In genomic region chr21:36384885-36385232, GRCh38 we compare ENCODE assay signal across 8 cellular contexts. TPM values are rescaled to one million over a fixed set of nuclear protein-coding genes. Genes with fewer than 3 reads are reported as not detected.
A peak's percentile ranks its signal among the peaks of the same experiment; 100 is the strongest.
DNase-seq lines count a peak whose midpoint lies in the region; ATAC-seq, FAIRE-seq and TF ChIP-seq lines count a peak whose summit lies in the region.

No MANE protein-coding gene starts in this region.

- H2AFZ ChIP-seq in K562 (ENCODE audit: low read depth, low read length) = peak overlapping the region; percentile 79
- H2AFZ ChIP-seq in neuronal stem cell (ENCODE audit: low read length) = peak overlapping the region; percentile 93

- no peak for DNase-seq in GM12864 (ENCODE audit: low read depth)
- DNase-seq in K562 (ENCODE audit: extremely low read depth in 1 of 4, low spot score in 3 of 4) = peak in 1 of 4 experiments; percentile 30
- no peak for DNase-seq in neuronal stem cell (ENCODE audit: low spot score)
- DNase-seq in stimulated activated naive CD4-positive, alpha-beta T cell treated with Interleukin-2 at 50 U/mL for 16 hours (lab: John Stamatoyannopoulos, UW) = no peak
- DNase-seq in NCI-H1694 treated with DMSO at 0.1 percent for 48 hours (lab: John Stamatoyannopoulos, UW) = no peak
- no peak for DNase-seq in DMS153 (lab: John Stamatoyannopoulos, UW)
- no peak for DNase-seq in NCI-H524 (lab: John Stamatoyannopoulos, UW)

- no peak overlapping the region for H3K4ac ChIP-seq in neuronal stem cell (ENCODE audit: low read length)

- no TSS peak for BruUV-seq in K562 (replicated peaks; lab: Mats Ljungman, UMichigan)

- H3K79me2 ChIP-seq in K562 (ENCODE audit: control insufficient read depth, insufficient read depth, low read length) = peaks cover 19% of the 10 kb centered on the region

- TF ChIP-seq CTCF in GM12864 (IDR thresholded peaks at IDR 0.05; ENCODE audit: low read depth, low read length, missing control alignments) (no peak), K562 (IDR thresholded peaks at IDR 0.05 in 2 of 3, conservative IDR thresholded peaks at IDR 0.05 in 1 of 3; ENCODE audit: insufficient read depth in 2 of 3, low read depth in 1 of 3, low read length in 3 of 3) (no peak)

- H3K23ac ChIP-seq in neuronal stem cell (ENCODE audit: low read depth, low read length, poor library complexity) = no peak overlapping the region

- H4K8ac ChIP-seq in neuronal stem cell (ENCODE audit: low read depth, low read length) = no peak overlapping the region

- H3K27ac ChIP-seq in K562 (ENCODE audit: extremely low read depth, low read depth, low read length) (no peak overlapping the region), neuronal stem cell (replicated peaks; ENCODE audit: low read length) (no peak overlapping the region)

- H4K20me1 ChIP-seq in K562 (replicated peaks; ENCODE audit: control insufficient read depth, insufficient read depth, low read length) = 0 out of 2 replicates have a peak, but pooled peaks cover 3% of the 10 kb centered on the region

- TF ChIP-seq EP300 in K562 (IDR thresholded peaks at IDR 0.05; ENCODE audit: low read length) = no peak

- H3K4me1 ChIP-seq in K562 (replicated peaks in 1 of 2; ENCODE audit: control insufficient read depth in 2 of 2, insufficient read depth in 2 of 2, low read length in 2 of 2) = peaks cover 9 to 21% of the 10 kb centered on the region in 2 experiments; a peak in 4 of 5 replicates
- H3K4me1 ChIP-seq in neuronal stem cell (ENCODE audit: control insufficient read depth in 2 of 2, insufficient read depth in 1 of 2, low read depth in 1 of 2, low read length in 2 of 2) = peaks cover 0 to 3% of the 10 kb centered on the region in 2 donors

- H3K14ac ChIP-seq in neuronal stem cell (ENCODE audit: low read length) = no peak overlapping the region

- no peak overlapping the region for H2BK12ac ChIP-seq in neuronal stem cell (ENCODE audit: low read length)

- no peak overlapping the region for H2BK5ac ChIP-seq in neuronal stem cell (ENCODE audit: low read length)

- H3K4me2 ChIP-seq in K562 (ENCODE audit: insufficient read depth, low read length) (peak overlapping the region; percentile 93), neuronal stem cell (ENCODE audit: insufficient read depth, low read length, poor library complexity, severe bottlenecking) (no peak overlapping the region)

- H3K9me3 ChIP-seq in K562 (replicated peaks; ENCODE audit: control insufficient read depth, insufficient read depth, low read depth, low read length) (no peaks in the 10 kb centered on the region), neuronal stem cell (replicated peaks in 1 of 2; ENCODE audit: control insufficient read depth in 2 of 2, insufficient read depth in 1 of 2, low read depth in 1 of 2, low read length in 2 of 2) (peaks cover 0 to 2% of the 10 kb centered on the region in 2 donors)

- H3K27me3 ChIP-seq in K562 (ENCODE audit: control insufficient read depth in 2 of 2, insufficient read depth in 2 of 2, low read length in 2 of 2) = no peaks in the 10 kb centered on the region
- no peaks in the 10 kb centered on the region for H3K27me3 ChIP-seq in neuronal stem cell (ENCODE audit: control insufficient read depth in 3 of 3, insufficient read depth in 3 of 3, low read depth in 1 of 3, low read length in 3 of 3)

- no peak for TF ChIP-seq POLR2A in K562 (conservative IDR thresholded peaks at IDR 0.05)

- WGBS in K562 (ENCODE audit: insufficient coverage, low coverage, missing lambda C conversion rate) = 28% methylated on average over 8 of the region's 8 CpGs
- no CpG with 5 or more reads among the region's 8 CpGs for WGBS in neuronal stem cell (ENCODE audit: extremely low coverage in 2 of 2, insufficient read length in 2 of 2, insufficient replicate concordance in 1 of 2), 2 donors

- H3K79me1 ChIP-seq in neuronal stem cell (ENCODE audit: low read depth, low read length) = peaks cover 2% of the 10 kb centered on the region

- ATAC-seq in HG03103 (IDR thresholded peaks at IDR 0.05; ENCODE audit: low read depth, unreplicated experiment) (peak; percentile 19), K562 (peak; percentile 22)

- CTCF ChIA-PET in K562 (lab: Yijun Ruan, JAX; ENCODE audit: low intra/inter-chr PET ratio) = no interaction called here

- no peak for FAIRE-seq in K562 (lab: Jason Lieb, UNC)

- peaks cover 2% of the 10 kb centered on the region for H3K9me1 ChIP-seq in K562 (ENCODE audit: control insufficient read depth, insufficient read depth, low read length)

- in situ Hi-C loops in K562 (cut with MboI) = no loop called here

- no peak overlapping the region for H2BK120ac ChIP-seq in neuronal stem cell (ENCODE audit: low read depth, low read length)

- peak overlapping the region; percentile 86; the same call in 1 of the 2 replicates for H3K4me3 ChIP-seq in GM12864 (ENCODE audit: low read depth, low read length)
- peak overlapping the region; percentile 95 for H3K4me3 ChIP-seq in K562
- H3K4me3 ChIP-seq in neuronal stem cell (ENCODE audit: low read length in 2 of 2) = peak overlapping the region in 1 of 2 donors; percentile 85

- no peak overlapping the region for H2AK5ac ChIP-seq in neuronal stem cell (ENCODE audit: low read depth, low read length)

- H3K18ac ChIP-seq in neuronal stem cell (ENCODE audit: low read length) = no peak overlapping the region

- H3K9ac ChIP-seq in K562 (ENCODE audit: insufficient read depth in 1 of 2, low read depth in 2 of 2, low read length in 2 of 2) = peak overlapping the region; percentile 83 to 96; a peak in 3 of 4 replicates
- no peak overlapping the region for H3K9ac ChIP-seq in neuronal stem cell (ENCODE audit: low read depth, low read length, poor library complexity)

- intact Hi-C loops in K562 (cut with micrococcal nuclease) = loop anchor here (5.0 kb wide), 2 partner anchors 243 to 258 kb away; no protein-coding TSS in a partner anchor

- H4K91ac ChIP-seq in neuronal stem cell (ENCODE audit: low read depth, low read length, poor library complexity) = no peak overlapping the region

- H3K36me3 ChIP-seq in K562 (ENCODE audit: control insufficient read depth, insufficient read depth, low read length) (peaks cover 32% of the 10 kb centered on the region; the same call in 2 of the 3 replicates), neuronal stem cell (replicated peaks in 1 of 2; ENCODE audit: control insufficient read depth in 2 of 2, insufficient read depth in 2 of 2, low read length in 2 of 2) (peaks cover 6 to 37% of the 10 kb centered on the region in 2 donors)

- no peak overlapping the region for H2BK15ac ChIP-seq in neuronal stem cell (ENCODE audit: low read length)

- POLR2A ChIA-PET in K562 (lab: Yijun Ruan, JAX) = interaction anchor here (0.5 to 1.4 kb wide), 3 partner anchors 19 to 248 kb away, joined by 3 to 5 read pairs (median 3); no protein-coding TSS in a partner anchor

- TF ChIP-seq RAD21 in K562 (CRISPR knock-in tag; conservative IDR thresholded peaks at IDR 0.05 in 1 of 2, IDR thresholded peaks at IDR 0.05 in 1 of 2) = no peak

TF ChIP-seq in K562, 482 proteins besides CTCF, POLR2A, EP300 and RAD21 (continues in another document):
- TF ChIP-seq SREBF1 (IDR thresholded peaks at IDR 0.05; ENCODE audit: borderline replicate concordance, low read depth, low read length) = no peak
- TF ChIP-seq TOE1 (IDR thresholded peaks at IDR 0.05; ENCODE audit: borderline replicate concordance) = no peak
- no peak for TF ChIP-seq TOE1 (CRISPR knock-in tag; IDR thresholded peaks at IDR 0.05; ENCODE audit: borderline replicate concordance, low read depth)
- TF ChIP-seq TFAM (CRISPR knock-in tag; conservative IDR thresholded peaks at IDR 0.05) = no peak
- TF ChIP-seq RHOXF2B (CRISPR knock-in tag; conservative IDR thresholded peaks at IDR 0.05) = no peak
- TF ChIP-seq ZNF507 (tag; conservative IDR thresholded peaks at IDR 0.05) = no peak
- TF ChIP-seq IFI16 (CRISPR knock-in tag; IDR thresholded peaks at IDR 0.05) = no peak
- TF ChIP-seq NFE2L1 (tag; IDR thresholded peaks at IDR 0.05; ENCODE audit: borderline replicate concordance, low read depth) = no peak
- TF ChIP-seq ZFP36 (IDR thresholded peaks at IDR 0.05; ENCODE audit: low read depth, low read length, partially characterized antibody) = no peak
- no peak for TF ChIP-seq PTBP1 (IDR thresholded peaks at IDR 0.05; ENCODE audit: low read depth, low read length)

RNA-seq across cellular contexts. Expression of gene CHAF1B, which starts 0.3 kb away (rescaled TPM):
- 28.3 and 29.4 TPM in 2 replicates for total RNA-seq in K562 (2011; cell fraction: chromatin; rRNA removed; ENCODE audit: low replicate concordance)
- 14.1 and 17.0 TPM in 2 replicates for total RNA-seq in K562 (2011; cell fraction: nucleolus; rRNA removed)
- 21.1 and 28.3 TPM in 2 replicates for total RNA-seq in K562 (2011; cell fraction: nucleoplasm; rRNA removed)
- total RNA-seq in K562 (2014; rRNA removed) (17.8 and 23.0 TPM in 2 replicates), K562 (2014; rRNA removed; fragmentation: Illumina TruSeq; extraction: Trizol) (24.0 and 28.3 TPM in 2 replicates), K562 (2015; rRNA removed; fragmentation: Illumina TruSeq; extraction: Trizol) (22.7 and 23.4 TPM in 2 replicates), K562 (2021) (32.3 and 36.8 TPM in 2 replicates)
- polyA plus RNA-seq in K562 (2011; rRNA removed) (21.0 and 24.4 TPM in 2 replicates), K562 (2014; fragmentation: Illumina TruSeq; extraction: Trizol) (29.7 and 34.2 TPM in 2 replicates), K562 (2014; fragmentation: Nextera tagmentation; extraction: Ambion mirVana) (10 to 100 TPM in 1 of 2 experiments, 1 to 10 TPM in 1; 7.5 to 12.2 TPM), K562 (2014; rRNA removed) (19.4 and 23.4 TPM in 2 replicates)
- 14.7 and 17.6 TPM in 2 replicates for polyA plus RNA-seq in K562 (2011; cell fraction: cytosol; rRNA removed)
- polyA plus RNA-seq in K562 (2011; cell fraction: nucleus; rRNA removed) = 14.3 and 15.2 TPM in 2 replicates
- polyA plus RNA-seq in K562 (2012) = 19.3 and 19.7 TPM in 2 replicates
- 19.1 and 20.2 TPM in 2 replicates for polyA minus RNA-seq in K562 (2011; rRNA and poly(A)+ RNA removed)
- polyA minus RNA-seq in K562 (2011; cell fraction: cytosol; rRNA and poly(A)+ RNA removed) = 17.5 and 19.8 TPM in 2 replicates
- polyA minus RNA-seq in K562 (2011; cell fraction: nucleus; rRNA and poly(A)+ RNA removed) = 7.4 and 10.0 TPM in 2 replicates
- polyA plus RNA-seq in neuronal stem cell (2013, experiment 1 of 2) = 14.8 TPM
- 14.0 TPM for polyA plus RNA-seq in neuronal stem cell (2013, experiment 2 of 2)
